ENCODE assay signal across 2 cellular contexts in genomic region chr6:140284871-140285270, GRCh38.
TF ChIP-seq lines count a peak whose summit lies in the region.

No MANE protein-coding gene starts in this region.

TF ChIP-seq in GM23338, 12 proteins besides CTCF, POLR2A, EP300 and RAD21:
- TF ChIP-seq CREB1 (CRISPR knock-in tag; IDR thresholded peaks at IDR 0.05; ENCODE audit: low read depth) (no peak), ETS1 (IDR thresholded peaks at IDR 0.05) (no peak), POLR2AphosphoS5 (IDR thresholded peaks at IDR 0.05; ENCODE audit: low read depth) (no peak), EZH2phosphoT487 (IDR thresholded peaks at IDR 0.05; ENCODE audit: unreplicated experiment) (no peak), ZNF114 (CRISPR knock-in tag; IDR thresholded peaks at IDR 0.05) (no peak), ZNF331 (CRISPR knock-in tag; IDR thresholded peaks at IDR 0.05; ENCODE audit: low read depth) (no peak), JUNB (IDR thresholded peaks at IDR 0.05; ENCODE audit: unreplicated experiment) (no peak), REST (IDR thresholded peaks at IDR 0.05; ENCODE audit: unreplicated experiment) (no peak), ZNF462 (CRISPR knock-in tag; IDR thresholded peaks at IDR 0.05) (no peak), NANOG (IDR thresholded peaks at IDR 0.05; ENCODE audit: borderline replicate concordance) (no peak), EZH2 (IDR thresholded peaks at IDR 0.05; ENCODE audit: low read depth, unreplicated experiment) (no peak), STAT1 (IDR thresholded peaks at IDR 0.05; ENCODE audit: unreplicated experiment) (no peak)

TF ChIP-seq in H1, 55 proteins besides CTCF, POLR2A, EP300 and RAD21:
- TF ChIP-seq CEBPB (IDR thresholded peaks at IDR 0.05; ENCODE audit: low read depth, low read length) (no peak), KDM5A (IDR thresholded peaks at IDR 0.05; ENCODE audit: low read length) (no peak), SRF (IDR thresholded peaks at IDR 0.05; ENCODE audit: low read depth, low read length) (no peak), SIN3A (conservative IDR thresholded peaks at IDR 0.05 in 1 of 2, IDR thresholded peaks at IDR 0.05 in 1 of 2; ENCODE audit: low read depth in 1 of 2, low read length in 2 of 2) (no peak), TAF7 (optimal IDR thresholded peaks at IDR 0.05; ENCODE audit: borderline replicate concordance, low read depth, low read length) (no peak), HDAC6 (IDR thresholded peaks at IDR 0.05; ENCODE audit: low read depth, low read length) (no peak), USF2 (IDR thresholded peaks at IDR 0.05; ENCODE audit: low read length) (no peak), SIRT6 (IDR thresholded peaks at IDR 0.05; ENCODE audit: low read length) (no peak), ATF2 (IDR thresholded peaks at IDR 0.05; ENCODE audit: low read length) (no peak), CBX8 (IDR thresholded peaks at IDR 0.05; ENCODE audit: borderline replicate concordance, low read depth, low read length) (no peak), NANOG (IDR thresholded peaks at IDR 0.05; ENCODE audit: insufficient read depth, low read depth, low read length, poor library complexity, severe bottlenecking) (no peak), GABPA (IDR thresholded peaks at IDR 0.05; ENCODE audit: borderline replicate concordance, insufficient read depth, low read length) (no peak), BRCA1 (IDR thresholded peaks at IDR 0.05; ENCODE audit: low read depth, low read length) (no peak), KDM1A (IDR thresholded peaks at IDR 0.05; ENCODE audit: borderline replicate concordance, low read length) (no peak)
